In the genomic region with DNA sequence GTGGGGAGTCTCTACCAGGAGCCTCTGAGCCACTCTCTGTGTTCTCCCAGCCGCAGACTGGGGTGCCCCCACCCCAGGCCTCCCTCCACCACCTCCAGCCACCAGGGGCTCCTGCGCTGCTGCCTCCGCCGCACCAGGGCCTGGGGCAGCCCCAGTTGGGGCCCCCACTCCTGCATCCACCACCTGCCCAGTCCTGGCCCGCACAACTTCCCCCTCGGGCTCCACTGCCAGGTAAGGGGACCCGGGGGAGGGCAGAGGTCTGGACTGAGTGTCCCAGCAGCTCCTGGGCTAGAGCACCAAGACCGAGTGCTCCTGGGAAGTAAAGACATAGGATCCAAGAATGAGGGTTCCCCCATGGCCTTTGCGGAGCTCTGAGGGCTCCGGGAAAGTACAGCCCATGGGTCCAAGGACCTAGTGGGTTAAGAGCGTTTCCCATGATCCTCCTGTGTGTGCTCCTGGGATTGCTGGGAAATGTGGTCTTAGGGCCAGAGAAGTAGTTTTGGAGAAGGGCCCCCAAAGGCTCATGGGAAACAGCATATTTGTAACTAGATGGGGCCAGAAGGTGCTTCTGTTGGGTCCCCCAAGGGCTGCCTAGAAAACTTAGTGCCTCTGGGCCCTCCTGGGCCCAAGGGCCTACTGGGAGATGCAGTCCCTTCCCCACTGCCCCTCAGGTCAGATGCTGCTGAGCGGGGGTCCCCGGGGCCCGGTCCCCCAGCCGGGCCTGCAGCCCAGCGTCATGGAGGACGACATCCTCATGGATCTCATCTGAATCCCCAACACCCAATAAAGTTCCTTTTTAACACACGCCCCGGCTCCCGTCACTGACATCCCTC, we compare ENCODE assay signal across 2 cellular contexts.
TF ChIP-seq lines count a peak whose summit lies in the region.

No MANE protein-coding gene starts in this region.

TF ChIP-seq in IMR-90, 13 proteins besides CTCF, POLR2A, EP300 and RAD21:
- TF ChIP-seq, protein P1, sequence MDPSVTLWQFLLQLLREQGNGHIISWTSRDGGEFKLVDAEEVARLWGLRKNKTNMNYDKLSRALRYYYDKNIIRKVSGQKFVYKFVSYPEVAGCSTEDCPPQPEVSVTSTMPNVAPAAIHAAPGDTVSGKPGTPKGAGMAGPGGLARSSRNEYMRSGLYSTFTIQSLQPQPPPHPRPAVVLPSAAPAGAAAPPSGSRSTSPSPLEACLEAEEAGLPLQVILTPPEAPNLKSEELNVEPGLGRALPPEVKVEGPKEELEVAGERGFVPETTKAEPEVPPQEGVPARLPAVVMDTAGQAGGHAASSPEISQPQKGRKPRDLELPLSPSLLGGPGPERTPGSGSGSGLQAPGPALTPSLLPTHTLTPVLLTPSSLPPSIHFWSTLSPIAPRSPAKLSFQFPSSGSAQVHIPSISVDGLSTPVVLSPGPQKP (IDR thresholded peaks at IDR 0.05; ENCODE audit: borderline replicate concordance, low read depth, low read length) = no peak
- TF ChIP-seq CEBPB (IDR thresholded peaks at IDR 0.05; ENCODE audit: low read depth, low read length) (no peak), USF2 (IDR thresholded peaks at IDR 0.05; ENCODE audit: low read depth, low read length) (no peak), NFE2L2 (IDR thresholded peaks at IDR 0.05; ENCODE audit: low read depth, low read length) (no peak), FOS (IDR thresholded peaks at IDR 0.05; ENCODE audit: low read depth, low read length) (no peak), MAFK (IDR thresholded peaks at IDR 0.05; ENCODE audit: low read depth, low read length) (no peak), CHD1 (IDR thresholded peaks at IDR 0.05; ENCODE audit: low read depth, low read length) (no peak), MXI1 (IDR thresholded peaks at IDR 0.05; ENCODE audit: borderline replicate concordance, low read depth, low read length) (no peak), MAZ (IDR thresholded peaks at IDR 0.05; ENCODE audit: borderline replicate concordance, low read depth, low read length) (no peak), SMC3 (IDR thresholded peaks at IDR 0.05; ENCODE audit: low read depth, low read length) (no peak), RFX5 (IDR thresholded peaks at IDR 0.05; ENCODE audit: low read depth, low read length) (no peak), BHLHE40 (IDR thresholded peaks at IDR 0.05; ENCODE audit: low read depth, low read length) (no peak)

TF ChIP-seq in K562, 482 proteins besides CTCF, POLR2A, EP300 and RAD21 (continues in another document):
- TF ChIP-seq MITF (IDR thresholded peaks at IDR 0.05) = no peak
- no peak for TF ChIP-seq POLR2B (IDR thresholded peaks at IDR 0.05; ENCODE audit: low read depth, partially characterized antibody)
- no peak for TF ChIP-seq XRCC4 (IDR thresholded peaks at IDR 0.05; ENCODE audit: extremely low read depth, insufficient read depth, insufficient read length)
- TF ChIP-seq, protein P2, sequence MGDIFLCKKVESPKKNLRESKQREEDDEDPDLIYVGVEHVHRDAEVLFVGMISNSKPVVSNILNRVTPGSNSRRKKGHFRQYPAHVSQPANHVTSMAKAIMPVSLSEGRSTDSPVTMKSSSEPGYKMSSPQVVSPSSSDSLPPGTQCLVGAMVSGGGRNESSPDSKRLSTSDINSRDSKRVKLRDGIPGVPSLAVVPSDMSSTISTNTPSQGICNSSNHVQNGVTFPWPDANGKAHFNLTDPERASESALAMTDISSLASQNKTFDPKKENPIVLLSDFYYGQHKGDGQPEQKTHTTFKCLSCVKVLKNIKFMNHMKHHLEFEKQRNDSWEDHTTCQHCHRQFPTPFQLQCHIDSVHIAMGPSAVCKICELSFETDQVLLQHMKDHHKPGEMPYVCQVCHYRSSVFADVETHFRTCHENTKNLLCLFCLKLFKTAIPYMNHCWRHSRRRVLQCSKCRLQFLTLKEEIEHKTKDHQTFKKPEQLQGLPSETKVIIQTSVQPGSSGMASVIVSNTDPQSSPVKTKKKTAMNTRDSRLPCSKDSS (IDR thresholded peaks at IDR 0.05; ENCODE audit: low read depth, partially characterized antibody) = no peak
- peak; percentile 21; the same call in 1 of the 2 replicates for TF ChIP-seq RBFOX2 (IDR thresholded peaks at IDR 0.05; ENCODE audit: low read depth, low read length)
- no peak for TF ChIP-seq FOSL1 (tag; conservative IDR thresholded peaks at IDR 0.05)
- no peak for TF ChIP-seq MEF2D (tag; conservative IDR thresholded peaks at IDR 0.05; ENCODE audit: low read depth)
- no peak for TF ChIP-seq PHF8 (IDR thresholded peaks at IDR 0.05; ENCODE audit: borderline replicate concordance, low read length)
- no peak for TF ChIP-seq GABPB2 (CRISPR knock-in tag; conservative IDR thresholded peaks at IDR 0.05)
- no peak for TF ChIP-seq CREB3 (tag; conservative IDR thresholded peaks at IDR 0.05; ENCODE audit: low read depth)
- TF ChIP-seq ZNF668 (CRISPR knock-in tag; IDR thresholded peaks at IDR 0.05) = no peak
- TF ChIP-seq MAFF (IDR thresholded peaks at IDR 0.05; ENCODE audit: low read length) = no peak
- TF ChIP-seq, protein P3, sequence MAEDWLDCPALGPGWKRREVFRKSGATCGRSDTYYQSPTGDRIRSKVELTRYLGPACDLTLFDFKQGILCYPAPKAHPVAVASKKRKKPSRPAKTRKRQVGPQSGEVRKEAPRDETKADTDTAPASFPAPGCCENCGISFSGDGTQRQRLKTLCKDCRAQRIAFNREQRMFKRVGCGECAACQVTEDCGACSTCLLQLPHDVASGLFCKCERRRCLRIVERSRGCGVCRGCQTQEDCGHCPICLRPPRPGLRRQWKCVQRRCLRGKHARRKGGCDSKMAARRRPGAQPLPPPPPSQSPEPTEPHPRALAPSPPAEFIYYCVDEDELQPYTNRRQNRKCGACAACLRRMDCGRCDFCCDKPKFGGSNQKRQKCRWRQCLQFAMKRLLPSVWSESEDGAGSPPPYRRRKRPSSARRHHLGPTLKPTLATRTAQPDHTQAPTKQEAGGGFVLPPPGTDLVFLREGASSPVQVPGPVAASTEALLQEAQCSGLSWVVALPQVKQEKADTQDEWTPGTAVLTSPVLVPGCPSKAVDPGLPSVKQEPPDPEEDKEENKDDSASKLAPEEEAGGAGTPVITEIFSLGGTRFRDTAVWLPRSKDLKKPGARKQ (CRISPR knock-in tag; IDR thresholded peaks at IDR 0.05) = no peak
- TF ChIP-seq TCF7L2 (IDR thresholded peaks at IDR 0.05; ENCODE audit: low read depth, low read length) = no peak
- TF ChIP-seq POLR2G (IDR thresholded peaks at IDR 0.05; ENCODE audit: low read depth, low read length) = 0 out of 2 replicates have a peak, but pooled peaks have one; percentile 10
- no peak for TF ChIP-seq BCOR (IDR thresholded peaks at IDR 0.05)
- TF ChIP-seq, protein P4, sequence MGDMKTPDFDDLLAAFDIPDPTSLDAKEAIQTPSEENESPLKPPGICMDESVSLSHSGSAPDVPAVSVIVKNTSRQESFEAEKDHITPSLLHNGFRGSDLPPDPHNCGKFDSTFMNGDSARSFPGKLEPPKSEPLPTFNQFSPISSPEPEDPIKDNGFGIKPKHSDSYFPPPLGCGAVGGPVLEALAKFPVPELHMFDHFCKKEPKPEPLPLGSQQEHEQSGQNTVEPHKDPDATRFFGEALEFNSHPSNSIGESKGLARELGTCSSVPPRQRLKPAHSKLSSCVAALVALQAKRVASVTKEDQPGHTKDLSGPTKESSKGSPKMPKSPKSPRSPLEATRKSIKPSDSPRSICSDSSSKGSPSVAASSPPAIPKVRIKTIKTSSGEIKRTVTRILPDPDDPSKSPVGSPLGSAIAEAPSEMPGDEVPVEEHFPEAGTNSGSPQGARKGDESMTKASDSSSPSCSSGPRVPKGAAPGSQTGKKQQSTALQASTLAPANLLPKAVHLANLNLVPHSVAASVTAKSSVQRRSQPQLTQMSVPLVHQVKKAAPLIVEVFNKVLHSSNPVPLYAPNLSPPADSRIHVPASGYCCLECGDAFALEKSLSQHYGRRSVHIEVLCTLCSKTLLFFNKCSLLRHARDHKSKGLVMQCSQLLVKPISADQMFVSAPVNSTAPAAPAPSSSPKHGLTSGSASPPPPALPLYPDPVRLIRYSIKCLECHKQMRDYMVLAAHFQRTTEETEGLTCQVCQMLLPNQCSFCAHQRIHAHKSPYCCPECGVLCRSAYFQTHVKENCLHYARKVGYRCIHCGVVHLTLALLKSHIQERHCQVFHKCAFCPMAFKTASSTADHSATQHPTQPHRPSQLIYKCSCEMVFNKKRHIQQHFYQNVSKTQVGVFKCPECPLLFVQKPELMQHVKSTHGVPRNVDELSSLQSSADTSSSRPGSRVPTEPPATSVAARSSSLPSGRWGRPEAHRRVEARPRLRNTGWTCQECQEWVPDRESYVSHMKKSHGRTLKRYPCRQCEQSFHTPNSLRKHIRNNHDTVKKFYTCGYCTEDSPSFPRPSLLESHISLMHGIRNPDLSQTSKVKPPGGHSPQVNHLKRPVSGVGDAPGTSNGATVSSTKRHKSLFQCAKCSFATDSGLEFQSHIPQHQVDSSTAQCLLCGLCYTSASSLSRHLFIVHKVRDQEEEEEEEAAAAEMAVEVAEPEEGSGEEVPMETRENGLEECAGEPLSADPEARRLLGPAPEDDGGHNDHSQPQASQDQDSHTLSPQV (IDR thresholded peaks at IDR 0.05) = no peak
- no peak for TF ChIP-seq GTF2E2 (tag; IDR thresholded peaks at IDR 0.05)
- TF ChIP-seq RBM34 (IDR thresholded peaks at IDR 0.05; ENCODE audit: borderline replicate concordance, insufficient read depth, low read length) = no peak
- no peak for TF ChIP-seq MYBL2 (IDR thresholded peaks at IDR 0.05; ENCODE audit: low read depth)
- no peak for TF ChIP-seq MYBL2 (CRISPR knock-in tag; IDR thresholded peaks at IDR 0.05; ENCODE audit: borderline replicate concordance)
- no peak for TF ChIP-seq HLTF (IDR thresholded peaks at IDR 0.05)
- no peak for TF ChIP-seq FOXK2 (conservative IDR thresholded peaks at IDR 0.05 in 1 of 2, IDR thresholded peaks at IDR 0.05 in 1 of 2; ENCODE audit: low read depth in 2 of 2)
- no peak for TF ChIP-seq ELF4 (CRISPR knock-in tag; IDR thresholded peaks at IDR 0.05)
- TF ChIP-seq TAF15 (IDR thresholded peaks at IDR 0.05; ENCODE audit: low read depth, low read length) = no peak
- TF ChIP-seq RBM39 (optimal IDR thresholded peaks at IDR 0.05; ENCODE audit: low read depth, low read length) = no peak
- TF ChIP-seq HNRNPH1 (optimal IDR thresholded peaks at IDR 0.05; ENCODE audit: low read depth, low read length) = no peak
- TF ChIP-seq, protein P5, sequence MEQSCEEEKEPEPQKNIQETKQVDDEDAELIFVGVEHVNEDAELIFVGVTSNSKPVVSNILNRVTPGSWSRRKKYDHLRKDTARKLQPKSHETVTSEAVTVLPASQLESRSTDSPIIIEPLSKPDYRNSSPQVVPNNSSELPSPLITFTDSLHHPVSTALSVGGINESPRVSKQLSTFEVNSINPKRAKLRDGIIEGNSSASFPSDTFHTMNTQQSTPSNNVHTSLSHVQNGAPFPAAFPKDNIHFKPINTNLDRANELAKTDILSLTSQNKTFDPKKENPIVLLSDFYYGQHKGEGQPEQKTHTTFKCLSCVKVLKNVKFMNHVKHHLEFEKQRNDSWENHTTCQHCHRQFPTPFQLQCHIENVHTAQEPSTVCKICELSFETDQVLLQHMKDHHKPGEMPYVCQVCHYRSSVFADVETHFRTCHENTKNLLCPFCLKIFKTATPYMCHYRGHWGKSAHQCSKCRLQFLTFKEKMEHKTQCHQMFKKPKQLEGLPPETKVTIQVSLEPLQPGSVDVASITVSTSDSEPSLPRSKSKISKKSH (CRISPR knock-in tag; IDR thresholded peaks at IDR 0.05) = no peak
- no peak for TF ChIP-seq ZNF79 (CRISPR knock-in tag; IDR thresholded peaks at IDR 0.05; ENCODE audit: low read depth)
- TF ChIP-seq HCFC1 (IDR thresholded peaks at IDR 0.05; ENCODE audit: low read depth, low read length) = peak; percentile 70
- TF ChIP-seq FOXM1 (IDR thresholded peaks at IDR 0.05; ENCODE audit: low read depth) = no peak
- TF ChIP-seq FOXM1 (CRISPR knock-in tag; IDR thresholded peaks at IDR 0.05; ENCODE audit: low read depth) = no peak
- no peak for TF ChIP-seq MXI1 (IDR thresholded peaks at IDR 0.05; ENCODE audit: low read depth, low read length)
- TF ChIP-seq ZFP1 (CRISPR knock-in tag; IDR thresholded peaks at IDR 0.05) = no peak
- no peak for TF ChIP-seq SLC30A9 (CRISPR knock-in tag; IDR thresholded peaks at IDR 0.05)
- TF ChIP-seq SIX5 (IDR thresholded peaks at IDR 0.05; ENCODE audit: borderline replicate concordance in 1 of 2, insufficient read depth in 1 of 2, low read depth in 1 of 2, low read length in 2 of 2) = peak in 1 of 2 experiments; percentile 18; a peak in 1 of 4 replicates
- peak in 1 of 2 experiments; percentile 91 for TF ChIP-seq AFF1 (IDR thresholded peaks at IDR 0.05; ENCODE audit: low read depth in 1 of 2, partially characterized antibody in 2 of 2)
